ENCODE assay signal across 23 cellular contexts in genomic region chr17:44871546-44871945, GRCh38. TPM values are rescaled to one million over a fixed set of nuclear protein-coding genes. Genes with fewer than 3 reads are reported as not detected.
DNase-seq lines count a peak whose midpoint lies in the region; ATAC-seq and TF ChIP-seq lines count a peak whose summit lies in the region.
"Had no signal": no experiment of that assay in that cellular context is flagged by ENCODE, and none has a peak within 500 bp of the region (broad histone marks: within the 10 kb centered on the region; RNA-seq: fewer than 3 reads in every experiment).

No MANE protein-coding gene starts in this region.

- no peak for TF ChIP-seq POLR2A in gastrocnemius medialis (IDR thresholded peaks at IDR 0.05)
- TF ChIP-seq POLR2A in transverse colon (IDR thresholded peaks at IDR 0.05): no peak

- in situ Hi-C loops in gastrocnemius medialis (cut with MboI; ENCODE audit: low sequenced_read_pairs in 4 of 4) (no loop called here), transverse colon (cut with MboI; ENCODE audit: low pct_ligation_motif_present in 1 of 4, low pct_unique_long_range_greater_than_20kb in 1 of 4, low sequenced_read_pairs in 3 of 4) (no loop called here)

- no peak for TF ChIP-seq EP300 in transverse colon (IDR thresholded peaks at IDR 0.05; ENCODE audit: low read depth)

- H3K36me3 ChIP-seq in gastrocnemius medialis (peaks cover 0 to 78% of the 10 kb centered on the region in 2 donors), transverse colon (peaks cover 0 to 41% (median 17%) of the 10 kb centered on the region in 4 donors)

- H3K4me3 ChIP-seq in right cardiac atrium (ENCODE audit: low read length) (no peak overlapping the region), gastrocnemius medialis (no peak overlapping the region), transverse colon (no peak overlapping the region)
- H3K4me3 ChIP-seq: GM12878, GM23338, MG63, SJSA1 had no signal

- WGBS in right cardiac atrium: 83% methylated on average over 12 of the region's 12 CpGs
- 90 to 95% methylated on average over 7 to 12 of the region's 12 CpGs for WGBS in transverse colon (ENCODE audit: low coverage in 1 of 2), 2 donors

- no peaks in the 10 kb centered on the region for H3K27me3 ChIP-seq in right cardiac atrium (ENCODE audit: control insufficient read depth, insufficient read depth)
- no peaks in the 10 kb centered on the region for H3K27me3 ChIP-seq in gastrocnemius medialis
- H3K27me3 ChIP-seq in transverse colon: no peaks in the 10 kb centered on the region
- H3K27me3 ChIP-seq: MG63, SJSA1 had no signal

- ATAC-seq in right cardiac atrium (no peak), Right ventricle myocardium inferior (no peak), gastrocnemius medialis (no peak), HG02623 (IDR thresholded peaks at IDR 0.05; ENCODE audit: unreplicated experiment) (no peak)
- ATAC-seq: CD8-positive, alpha-beta T cell; GM12878; GM23338 had no signal

- intact Hi-C loops in right cardiac atrium (cut with DNase I): no loop called here
- intact Hi-C loops in Right ventricle myocardium inferior (cut with DNase I): no loop called here
- intact Hi-C loops in gastrocnemius medialis (cut with DNase I; ENCODE audit: low total_unique reads): no loop called here
- intact Hi-C loops in transverse colon (cut with DNase I; ENCODE audit: low total_unique reads): no loop called here

- no peak for TF ChIP-seq CTCF in gastrocnemius medialis (IDR thresholded peaks at IDR 0.05 in 4 of 5, conservative IDR thresholded peaks at IDR 0.05 in 1 of 5)
- no peak for TF ChIP-seq CTCF in transverse colon (IDR thresholded peaks at IDR 0.05)
- no peak for TF ChIP-seq CTCF in GM20000 (IDR thresholded peaks at IDR 0.05; ENCODE audit: extremely low read depth, missing control alignments)

- H3K27ac ChIP-seq in right cardiac atrium (ENCODE audit: low read length) (peak overlapping the region; percentile 54), gastrocnemius medialis (peak overlapping the region; percentile 76 to 89 (median 81)), transverse colon (peak overlapping the region; percentile 55 to 81 (median 72))
- H3K27ac ChIP-seq: SJSA1 had no signal

- H3K4me1 ChIP-seq in right cardiac atrium (ENCODE audit: control insufficient read depth, insufficient read depth, low read length) (peaks cover 8% of the 10 kb centered on the region), gastrocnemius medialis (peaks cover 15 to 20% of the 10 kb centered on the region in 2 donors), transverse colon (peaks cover 0 to 4% (median 0%) of the 10 kb centered on the region in 4 donors)
- H3K4me1 ChIP-seq: Caco-2 had no signal

- H3K9me3 ChIP-seq in right cardiac atrium (ENCODE audit: control insufficient read depth, low read length) (no peaks in the 10 kb centered on the region), gastrocnemius medialis (no peaks in the 10 kb centered on the region), transverse colon (no peaks in the 10 kb centered on the region)
- H3K9me3 ChIP-seq: Caco-2, MG63, SJSA1 had no signal

- no peak for DNase-seq in right cardiac atrium
- DNase-seq in Right ventricle myocardium inferior (ENCODE audit: missing footprints): no peak
- peak; percentile 22 for DNase-seq in inferior parietal cortex (ENCODE audit: extremely low spot score)
- no peak for DNase-seq in gastrocnemius medialis
- DNase-seq in transverse colon: no peak
- DNase-seq in GM20000 (ENCODE audit: low spot score): no peak
- DNase-seq in islet precursor cell: no peak
- DNase-seq: Caco-2; CD8-positive, alpha-beta T cell; EL; GDM1; HCEC 1CT; IMR-90; KG1; NCI-H2029 treated with DMSO at 0.1 percent for 48 hours; NCI-H226; NCI-H510A had no signal

RNA-seq across cellular contexts. Expression of gene HIGD1B, which starts 23.9 kb away (rescaled TPM):
- total RNA-seq in right cardiac atrium (1 to 10 TPM; 1.6 to 5.5 (median 3.6) TPM), Right ventricle myocardium inferior (20.4 TPM), gastrocnemius medialis (1 to 10 TPM; 1.8 to 6.6 (median 4.4) TPM), transverse colon (under 1 TPM in 1 of 4 donors, not detected in 3; 0.96 TPM)
- 10.3 TPM for polyA plus RNA-seq in right cardiac atrium
- total RNA-seq: A673; Caco-2; CD8-positive, alpha-beta T cell; GM12878; GM23338; IMR-90; SJSA1 had no signal
- polyA plus RNA-seq: GM23338, IMR-90 had no signal

RNA-seq across cellular contexts. Expression of gene EFTUD2, which starts 27.7 kb away (rescaled TPM):
- total RNA-seq in right cardiac atrium (10 to 100 TPM; 54.8 to 73.0 (median 59.5) TPM), Right ventricle myocardium inferior (68.1 TPM), gastrocnemius medialis (100 to 1,000 TPM in 1 of 4 donors, 10 to 100 TPM in 3; 65.0 to 116 (median 81.3) TPM), transverse colon (100 to 1,000 TPM in 1 of 4 donors, 10 to 100 TPM in 3; 37.4 to 136 (median 65.4) TPM)
- polyA plus RNA-seq in right cardiac atrium: 27.7 TPM

RNA-seq across cellular contexts. Expression of gene GJC1, which starts 41.5 kb away (rescaled TPM):
- 10 to 100 TPM; 35.2 to 64.0 (median 48.5) TPM for total RNA-seq in right cardiac atrium
- polyA plus RNA-seq in right cardiac atrium: 20.8 TPM
- total RNA-seq in Right ventricle myocardium inferior: 21.9 TPM
- 1 to 10 TPM; 2.1 to 9.2 (median 4.6) TPM for total RNA-seq in gastrocnemius medialis
- total RNA-seq in transverse colon: 10 to 100 TPM; 12.0 to 18.7 (median 14.7) TPM
- total RNA-seq: CD8-positive, alpha-beta T cell had no signal

RNA-seq across cellular contexts. Expression of gene GFAP, which starts 43.8 kb away (rescaled TPM):
- 1 to 10 TPM; 4.6 to 8.3 (median 4.8) TPM for total RNA-seq in right cardiac atrium
- 7.8 TPM for polyA plus RNA-seq in right cardiac atrium
- 3.7 TPM for total RNA-seq in Right ventricle myocardium inferior
- total RNA-seq in gastrocnemius medialis: not detected
- under 1 TPM in 1 of 4 donors, not detected in 3; 0.68 TPM for total RNA-seq in transverse colon
- total RNA-seq: A673; Caco-2; CD8-positive, alpha-beta T cell; GM12878; SJSA1 had no signal
